ENCODE assay signal across 22 cellular contexts in the genomic region with DNA sequence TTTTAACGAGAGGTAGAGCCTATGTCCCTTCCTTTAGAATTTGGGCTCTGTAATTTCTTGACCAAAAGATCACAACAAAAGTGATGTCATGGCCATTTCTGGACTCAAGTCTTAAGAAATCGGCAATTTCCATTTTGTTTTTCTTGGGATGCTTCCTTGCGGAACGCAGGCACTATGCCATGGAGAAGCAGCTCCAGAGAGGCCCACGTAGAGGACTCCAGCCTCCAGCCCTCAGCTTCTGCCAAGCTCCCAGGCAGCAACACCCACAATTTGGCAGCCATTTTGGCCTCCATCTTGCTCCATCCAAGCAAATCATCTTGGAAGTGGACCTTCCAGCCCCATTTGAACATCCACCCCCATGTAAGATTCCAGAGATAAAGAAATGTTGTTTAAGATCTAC. TPM values are rescaled to one million over a fixed set of nuclear protein-coding genes. Genes with fewer than 3 reads are reported as not detected.
DNase-seq lines count a peak whose midpoint lies in the region; ATAC-seq, FAIRE-seq and TF ChIP-seq lines count a peak whose summit lies in the region.
"Had no signal": no experiment of that assay in that cellular context is flagged by ENCODE, and none has a peak within 500 bp of the region (broad histone marks: within the 10 kb centered on the region; RNA-seq: fewer than 3 reads in every experiment).

No MANE protein-coding gene starts in this region.

- peak overlapping the region; percentile 5; the same call in 1 of the 2 replicates for H2AFZ ChIP-seq in K562 (ENCODE audit: low read depth, low read length)

- peak in 1 of 2 donors; percentile 49 for ATAC-seq in left cardiac atrium
- ATAC-seq in K562: no peak
- peak; percentile 80 for ATAC-seq in aorta (ENCODE audit: low FRiP score)
- ATAC-seq: A549; CD8-positive, alpha-beta T cell had no signal

- no peak overlapping the region for H3K4me2 ChIP-seq in K562 (ENCODE audit: insufficient read depth, low read length)
- H3K4me2 ChIP-seq: A549; BLaER1 treated with 17β-estradiol and CSF1 and Interleukin-3, amounts not matched to agents 10 nM and 100 nM had no signal

- no peaks in the 10 kb centered on the region for H3K36me3 ChIP-seq in right atrium auricular region
- no peaks in the 10 kb centered on the region for H3K36me3 ChIP-seq in K562 (ENCODE audit: control insufficient read depth, insufficient read depth, low read length)
- no peaks in the 10 kb centered on the region for H3K36me3 ChIP-seq in aorta (ENCODE audit: control insufficient read depth in 1 of 2, insufficient read depth in 2 of 2, low read length in 1 of 2)
- H3K36me3 ChIP-seq in transverse colon: no peaks in the 10 kb centered on the region
- H3K36me3 ChIP-seq: BLaER1 treated with 17β-estradiol and CSF1 and Interleukin-3, amounts not matched to agents 10 nM and 100 nM had no signal

- CTCF ChIA-PET in K562 (lab: Yijun Ruan, JAX; ENCODE audit: low intra/inter-chr PET ratio): no interaction called here

- H3K4me3 ChIP-seq in right atrium auricular region (no peak overlapping the region), K562 (no peak overlapping the region), aorta (ENCODE audit: low read length in 2 of 2) (no peak overlapping the region), transverse colon (no peak overlapping the region)
- H3K4me3 ChIP-seq: A549; BLaER1 treated with 17β-estradiol and CSF1 and Interleukin-3, amounts not matched to agents 10 nM and 100 nM had no signal

- in situ Hi-C loops in K562 (cut with MboI) (no loop called here), transverse colon (cut with MboI; ENCODE audit: low pct_ligation_motif_present in 1 of 4, low pct_unique_long_range_greater_than_20kb in 1 of 4, low sequenced_read_pairs in 3 of 4) (no loop called here)

- H3K4me1 ChIP-seq in right atrium auricular region: no peaks in the 10 kb centered on the region
- no peaks in the 10 kb centered on the region for H3K4me1 ChIP-seq in K562 (replicated peaks in 1 of 2; ENCODE audit: control insufficient read depth in 2 of 2, insufficient read depth in 2 of 2, low read length in 2 of 2)
- H3K4me1 ChIP-seq in aorta (ENCODE audit: control insufficient read depth in 1 of 2, insufficient read depth in 2 of 2, low read length in 2 of 2): no peaks in the 10 kb centered on the region
- H3K4me1 ChIP-seq in transverse colon: peaks cover 0 to under 1% (median under 1%) of the 10 kb centered on the region in 4 donors
- H3K4me1 ChIP-seq: BLaER1 treated with 17β-estradiol and CSF1 and Interleukin-3, amounts not matched to agents 10 nM and 100 nM had no signal

- POLR2A ChIA-PET in K562 (lab: Yijun Ruan, JAX): no interaction called here

- no peaks in the 10 kb centered on the region for H4K20me1 ChIP-seq in K562 (replicated peaks; ENCODE audit: control insufficient read depth, insufficient read depth, low read length)
- H4K20me1 ChIP-seq: BLaER1 treated with 17β-estradiol and CSF1 and Interleukin-3, amounts not matched to agents 10 nM and 100 nM had no signal

- TF ChIP-seq CTCF in right atrium auricular region (IDR thresholded peaks at IDR 0.05) (no peak), K562 (IDR thresholded peaks at IDR 0.05 in 2 of 3, conservative IDR thresholded peaks at IDR 0.05 in 1 of 3; ENCODE audit: insufficient read depth in 2 of 3, low read depth in 1 of 3, low read length in 3 of 3) (no peak), transverse colon (IDR thresholded peaks at IDR 0.05) (no peak)

- H3K9ac ChIP-seq in K562 (ENCODE audit: insufficient read depth in 1 of 2, low read depth in 2 of 2, low read length in 2 of 2): no peak overlapping the region
- H3K9ac ChIP-seq: BLaER1 treated with 17β-estradiol and CSF1 and Interleukin-3, amounts not matched to agents 10 nM and 100 nM had no signal

- DNase-seq in left cardiac atrium (peak; percentile 45), right atrium auricular region (ENCODE audit: low spot score) (no peak), K562 (ENCODE audit: extremely low read depth in 1 of 4, low spot score in 3 of 4) (no peak), posterior vena cava (ENCODE audit: low spot score) (peak; percentile 83), aorta (peak in 1 of 2 donors; percentile 65), transverse colon (no peak), RKO (ENCODE audit: low spot score) (no peak)
- DNase-seq: AML-193; Caco-2; Calu3; CD4-positive, alpha-beta T cell; CD8-positive, alpha-beta T cell; DMS79 treated with DMSO at 0.1 percent for 48 hours; GF-D8 had no signal

- no TSS peak for BruUV-seq in K562 (replicated peaks; lab: Mats Ljungman, UMichigan)

- H3K27me3 ChIP-seq in right atrium auricular region (no peaks in the 10 kb centered on the region), K562 (ENCODE audit: control insufficient read depth in 2 of 2, insufficient read depth in 2 of 2, low read length in 2 of 2) (no peaks in the 10 kb centered on the region), aorta (ENCODE audit: control insufficient read depth in 1 of 2, insufficient read depth in 2 of 2, low read length in 1 of 2) (no peaks in the 10 kb centered on the region), transverse colon (no peaks in the 10 kb centered on the region)
- H3K27me3 ChIP-seq: BLaER1 treated with 17β-estradiol and CSF1 and Interleukin-3, amounts not matched to agents 10 nM and 100 nM had no signal

- intact Hi-C loops in left cardiac atrium (cut with DNase I): loop anchor here in 1 of 2 donors (10.0 kb wide), 1 partner anchor 56 kb away; no protein-coding TSS in a partner anchor
- intact Hi-C loops in K562 (cut with micrococcal nuclease): no loop called here
- intact Hi-C loops in posterior vena cava (cut with DNase I): no loop called here
- intact Hi-C loops in aorta (cut with DNase I): loop anchor here in 1 of 2 donors (10.0 kb wide), 1 partner anchor 56 kb away; no protein-coding TSS in a partner anchor
- intact Hi-C loops in transverse colon (cut with DNase I; ENCODE audit: low total_unique reads): no loop called here

- no peaks in the 10 kb centered on the region for H3K9me1 ChIP-seq in K562 (ENCODE audit: control insufficient read depth, insufficient read depth, low read length)

- WGBS in K562 (ENCODE audit: insufficient coverage, low coverage, missing lambda C conversion rate): 10% methylated on average over 5 of the region's 5 CpGs
- WGBS in aorta, 2 donors: 60 to 65% methylated on average over 5 of the region's 5 CpGs
- 91 to 92% methylated on average over 2 to 5 of the region's 5 CpGs for WGBS in transverse colon (ENCODE audit: low coverage in 1 of 2), 2 donors

- H3K27ac ChIP-seq in right atrium auricular region (no peak overlapping the region), K562 (ENCODE audit: extremely low read depth, low read depth, low read length) (no peak overlapping the region), aorta (ENCODE audit: low read depth in 1 of 2, low read length in 2 of 2) (no peak overlapping the region), transverse colon (no peak overlapping the region)
- H3K27ac ChIP-seq: 22Rv1; A549; BLaER1 treated with 17β-estradiol and CSF1 and Interleukin-3, amounts not matched to agents 10 nM and 100 nM; C4-2B had no signal

- no peak for TF ChIP-seq RAD21 in K562 (CRISPR knock-in tag; conservative IDR thresholded peaks at IDR 0.05 in 1 of 2, IDR thresholded peaks at IDR 0.05 in 1 of 2)

- no peak for FAIRE-seq in K562 (lab: Jason Lieb, UNC)
- FAIRE-seq: A549, D721Med, G401.6, GM12891, GM19239 had no signal

- TF ChIP-seq EP300 in K562 (IDR thresholded peaks at IDR 0.05; ENCODE audit: low read length): no peak
- no peak for TF ChIP-seq EP300 in transverse colon (IDR thresholded peaks at IDR 0.05; ENCODE audit: low read depth)

- H3K9me3 ChIP-seq in right atrium auricular region (peaks cover 0 to 23% of the 10 kb centered on the region in 2 donors), K562 (replicated peaks; ENCODE audit: control insufficient read depth, insufficient read depth, low read depth, low read length) (no peaks in the 10 kb centered on the region; the same call in 1 of the 2 replicates), aorta (ENCODE audit: control insufficient read depth, low read length) (no peaks in the 10 kb centered on the region), transverse colon (peaks cover 19 to 24% of the 10 kb centered on the region in 2 donors)
- H3K9me3 ChIP-seq: A549 had no signal

- TF ChIP-seq POLR2A in K562 (conservative IDR thresholded peaks at IDR 0.05) (no peak), transverse colon (IDR thresholded peaks at IDR 0.05) (no peak)

- H3K79me2 ChIP-seq in K562 (ENCODE audit: control insufficient read depth, insufficient read depth, low read length): no peaks in the 10 kb centered on the region

TF ChIP-seq in K562, 482 proteins besides CTCF, POLR2A, EP300 and RAD21 (continues in another document):
- TF ChIP-seq, protein P1, sequence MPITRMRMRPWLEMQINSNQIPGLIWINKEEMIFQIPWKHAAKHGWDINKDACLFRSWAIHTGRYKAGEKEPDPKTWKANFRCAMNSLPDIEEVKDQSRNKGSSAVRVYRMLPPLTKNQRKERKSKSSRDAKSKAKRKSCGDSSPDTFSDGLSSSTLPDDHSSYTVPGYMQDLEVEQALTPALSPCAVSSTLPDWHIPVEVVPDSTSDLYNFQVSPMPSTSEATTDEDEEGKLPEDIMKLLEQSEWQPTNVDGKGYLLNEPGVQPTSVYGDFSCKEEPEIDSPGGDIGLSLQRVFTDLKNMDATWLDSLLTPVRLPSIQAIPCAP (CRISPR knock-in tag; IDR thresholded peaks at IDR 0.05; ENCODE audit: borderline replicate concordance): no peak

RNA-seq across cellular contexts. Expression of a gene that starts 6.0 kb away (rescaled TPM):
- total RNA-seq in left cardiac atrium (100 to 1,000 TPM; 177 to 253 TPM), right atrium auricular region (100 to 1,000 TPM; 194 to 275 TPM), K562 (2014; rRNA removed) (11.1 and 17.3 TPM in 2 replicates), K562 (2014; rRNA removed; fragmentation: Illumina TruSeq; extraction: Trizol) (13.6 and 14.1 TPM in 2 replicates), K562 (2015; rRNA removed; fragmentation: Illumina TruSeq; extraction: Trizol) (12.2 and 13.8 TPM in 2 replicates), K562 (2021) (12.3 and 14.7 TPM in 2 replicates), posterior vena cava (10 to 100 TPM; 41.0 to 47.4 TPM), aorta (10 to 100 TPM; 33.4 to 48.4 TPM), transverse colon (100 to 1,000 TPM in 1 of 4 donors, 10 to 100 TPM in 3; 35.6 to 107 (median 66.5) TPM)
- total RNA-seq in K562 (2011; cell fraction: chromatin; rRNA removed; ENCODE audit: low replicate concordance): 4.3 TPM in 2 replicates
- total RNA-seq in K562 (2011; cell fraction: nucleolus; rRNA removed): 1.6 and 2.2 TPM in 2 replicates
- total RNA-seq in K562 (2011; cell fraction: nucleoplasm; rRNA removed): 2.6 and 4.7 TPM in 2 replicates
- polyA plus RNA-seq in K562 (2011; rRNA removed) (4.9 and 10.2 TPM in 2 replicates), K562 (2014; fragmentation: Illumina TruSeq; extraction: Trizol) (12.3 and 14.2 TPM in 2 replicates), K562 (2014; fragmentation: Nextera tagmentation; extraction: Ambion mirVana) (1 to 10 TPM; 1.6 to 4.0 TPM), K562 (2014; rRNA removed) (9.9 and 10.2 TPM in 2 replicates), aorta (10 to 100 TPM; 21.7 to 25.5 TPM)
- polyA plus RNA-seq in K562 (2011; cell fraction: cytosol; rRNA removed): 3.6 and 3.7 TPM in 2 replicates
- polyA plus RNA-seq in K562 (2011; cell fraction: nucleus; rRNA removed): 2.3 and 3.5 TPM in 2 replicates
- polyA plus RNA-seq in K562 (2012): 9.7 and 14.9 TPM in 2 replicates
- 6.3 and 10.9 TPM in 2 replicates for polyA minus RNA-seq in K562 (2011; rRNA and poly(A)+ RNA removed)
- 1.7 and 5.5 TPM in 2 replicates for polyA minus RNA-seq in K562 (2011; cell fraction: cytosol; rRNA and poly(A)+ RNA removed)
- polyA minus RNA-seq in K562 (2011; cell fraction: nucleus; rRNA and poly(A)+ RNA removed): 1.3 and 1.4 TPM in 2 replicates

Comparison
In these comparisons a context has a peak if more than half of its experiments do, and no peak if none do; other contexts are left out.
1. DNase-seq: peak in left cardiac atrium (single experiment) and posterior vena cava (single experiment); none in right atrium auricular region (single experiment), K562 (0 of 4), transverse colon (single experiment) and RKO (single experiment).